In the genomic region with DNA sequence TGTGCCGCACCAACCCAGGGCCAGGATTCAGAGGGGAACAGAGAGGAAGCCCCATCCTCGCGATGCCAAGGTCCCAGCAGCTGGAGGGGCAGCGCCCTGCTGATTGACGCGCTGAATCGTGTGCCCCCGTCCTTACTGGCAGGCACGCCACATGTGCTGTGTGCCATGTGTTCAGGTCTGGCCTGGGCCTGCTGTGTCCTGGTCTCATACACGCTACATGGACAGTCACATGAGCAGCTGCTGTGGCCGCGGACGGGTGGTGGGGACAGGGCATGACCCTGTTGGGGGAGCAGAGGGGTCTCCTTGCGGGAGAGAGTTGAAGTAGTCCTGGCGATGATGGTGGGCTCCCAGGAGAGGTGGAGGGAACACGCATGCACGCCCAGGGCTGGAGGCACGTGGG, we compare ENCODE assay signal across 21 cellular contexts. TPM values are rescaled to one million over a fixed set of nuclear protein-coding genes. Genes with fewer than 3 reads are reported as not detected.
"Had no signal": no experiment of that assay in that cellular context is flagged by ENCODE, and none has a peak within 500 bp of the region (broad histone marks: within the 10 kb centered on the region; RNA-seq: fewer than 3 reads in every experiment).

No MANE protein-coding gene starts in this region.

- H3K4me3 Mint-ChIP-seq: activated naive CD4-positive, alpha-beta T cell treated with anti-CD3 and anti-CD28 coated beads, Interleukin-2, amount 50 U/mL, for 24 hours; brain; nephron progenitor cell; stimulated activated naive CD8-positive, alpha-beta T cell treated with anti-CD3 and anti-CD28 coated beads, Interleukin-15, Interleukin-2, amounts not matched to agents 100 ng/mL and 50 ng/mL, for 24 hours had no signal

- H3K4me3 ChIP-seq: esophagus squamous epithelium, gastrocnemius medialis, thyroid gland had no signal

- H3K9me3 ChIP-seq: esophagus squamous epithelium, gastrocnemius medialis, thyroid gland had no signal

- H3K4me1 Mint-ChIP-seq: nephron progenitor cell had no signal

- H3K4me1 ChIP-seq: gastrocnemius medialis, thyroid gland had no signal

- DNase-seq: activated CD4-positive, alpha-beta T cell treated with anti-CD3 and anti-CD28 coated beads, Interleukin-2, amount 50 U/mL, for 1 hour; activated CD4-positive, CD25-positive, alpha-beta regulatory T cell treated with anti-CD3 and anti-CD28 coated beads, Interleukin-2, amount 50 U/mL, for 72 hours; activated gamma-delta T cell treated with Interleukin-2 at 50 U/mL for 16 hours; activated T-cell treated with anti-CD3 and anti-CD28 coated beads, Interleukin-2, amount 50 U/mL, for 1 hour; central memory CD4-positive, alpha-beta T cell; effector memory CD4-positive, alpha-beta T cell; esophagus squamous epithelium; gastrocnemius medialis; hippocampal formation; kidney glomerular epithelial cell; midbrain; nephron progenitor cell; occipital lobe; stimulated activated CD4-positive, alpha-beta T cell treated with anti-CD3 and anti-CD28 coated beads, Interleukin-2, amount 100 ng/mL, for 48 hours; thyroid gland had no signal

- ATAC-seq: gastrocnemius medialis had no signal

- H3K27me3 ChIP-seq: thyroid gland had no signal

- H3K36me3 ChIP-seq: esophagus squamous epithelium, gastrocnemius medialis, thyroid gland had no signal

- H3K9me3 Mint-ChIP-seq: activated naive CD4-positive, alpha-beta T cell treated with anti-CD3 and anti-CD28 coated beads, Interleukin-2, amount 50 U/mL, for 24 hours; stimulated activated naive CD8-positive, alpha-beta T cell treated with anti-CD3 and anti-CD28 coated beads, Interleukin-15, Interleukin-2, amounts not matched to agents 100 ng/mL and 50 ng/mL, for 24 hours had no signal

- H3K27ac Mint-ChIP-seq: activated naive CD4-positive, alpha-beta T cell treated with anti-CD3 and anti-CD28 coated beads, Interleukin-2, amount 50 U/mL, for 24 hours; nephron progenitor cell; stimulated activated naive CD8-positive, alpha-beta T cell treated with anti-CD3 and anti-CD28 coated beads, Interleukin-15, Interleukin-2, amounts not matched to agents 100 ng/mL and 50 ng/mL, for 24 hours had no signal

- H3K27ac ChIP-seq: esophagus squamous epithelium, gastrocnemius medialis, thyroid gland, VCaP had no signal

- H3K36me3 Mint-ChIP-seq: activated naive CD4-positive, alpha-beta T cell treated with anti-CD3 and anti-CD28 coated beads, Interleukin-2, amount 50 U/mL, for 24 hours; brain had no signal

- FAIRE-seq: endothelial cell of umbilical vein had no signal

RNA-seq across cellular contexts. Expression of a gene that starts 18.0 kb away (rescaled TPM):
- total RNA-seq: dermis microvascular lymphatic vessel endothelial cell, endothelial cell of umbilical vein had no signal
- polyA plus RNA-seq: endothelial cell of umbilical vein had no signal
